In the genomic region with DNA sequence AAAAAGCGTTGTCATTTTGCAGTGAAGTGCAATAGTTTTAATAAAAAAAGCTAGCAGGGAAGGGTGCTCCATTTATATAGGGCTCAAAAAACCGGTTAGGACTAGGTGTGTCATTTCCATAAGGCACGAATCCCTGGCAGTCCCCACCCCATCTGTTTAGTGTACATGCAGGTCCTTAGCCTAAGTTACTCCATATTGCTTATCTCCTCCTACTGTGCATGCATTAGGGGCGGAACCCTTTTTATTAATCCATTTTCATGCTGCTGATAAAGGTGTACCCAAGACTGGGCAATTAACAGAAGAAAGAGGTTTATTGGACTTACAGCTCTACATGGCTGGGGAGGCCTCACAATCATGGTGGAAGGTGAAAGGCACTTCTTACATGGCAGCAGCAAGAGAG, we compare ENCODE assay signal across 28 cellular contexts.
"Had no signal": no experiment of that assay in that cellular context is flagged by ENCODE, and none has a peak within 500 bp of the region (broad histone marks: within the 10 kb centered on the region; RNA-seq: fewer than 3 reads in every experiment).

No MANE protein-coding gene starts in this region.

- H2AFZ ChIP-seq: parathyroid adenoma had no signal

- H3K4me2 ChIP-seq: neural progenitor cell had no signal

- H3K27ac ChIP-seq: ovary, parathyroid adenoma, psoas muscle, right lobe of liver, sigmoid colon, stomach, thoracic aorta, thyroid gland, tibial nerve, upper lobe of left lung, vagina had no signal

- DNase-seq: occipital lobe; ovary; posterior cingulate gyrus; psoas muscle; right cardiac atrium; right lobe of liver; sigmoid colon; small intestine; stimulated activated CD4-positive, alpha-beta T cell treated with anti-CD3 and anti-CD28 coated beads, Interleukin-15, amount 100 ng/mL, for 24 hours; stimulated activated CD4-positive, alpha-beta T cell treated with anti-CD3 and anti-CD28 coated beads, Interleukin-2, amount 100 ng/mL, for 24 hours; stimulated activated CD4-positive, alpha-beta T cell treated with anti-CD3 and anti-CD28 coated beads, Interleukin-2, amount 100 ng/mL, for 48 hours; stimulated activated CD4-positive, alpha-beta T cell treated with anti-CD3 and anti-CD28 coated beads, Interleukin-4, amount 100 ng/mL, for 24 hours; stimulated activated naive B cell treated with anti-CD40 and anti-IgM and Interleukin-4, amounts not matched to agents 10 μg/mL and 1 μg/mL and 100 μg/mL, for 72 hours; stimulated activated naive CD4-positive, alpha-beta T cell treated with Interleukin-2 at 50 U/mL for 16 hours; stomach; thyroid gland; trophoblast cell; upper lobe of left lung had no signal

- H3K4me3 Mint-ChIP-seq: natural killer cell treated with Interleukin-12 subunit alpha and Interleukin-12 subunit beta and Interleukin-15 and Interleukin-18, amount 100 ng/mL, for 72 hours; neural progenitor cell; stimulated activated effector memory CD8-positive, alpha-beta T cell treated with anti-CD3 and anti-CD28 coated beads, Interleukin-12 subunit alpha, Interleukin-12 subunit beta, amount 100 ng/mL, for 72 hours; stimulated activated naive B cell treated with anti-CD40 and anti-IgM and Interleukin-4, amounts not matched to agents 10 μg/mL and 1 μg/mL and 100 μg/mL, for 72 hours; stimulated activated naive CD8-positive, alpha-beta T cell treated with anti-CD3 and anti-CD28 coated beads, Interleukin-15, Interleukin-2, amounts not matched to agents 100 ng/mL and 50 ng/mL, for 24 hours had no signal

- H3K27me3 ChIP-seq: neural progenitor cell, ovary, right lobe of liver, sigmoid colon, stomach, thyroid gland, tibial nerve, upper lobe of left lung, vagina had no signal

- H3K27me3 Mint-ChIP-seq: natural killer cell treated with Interleukin-12 subunit alpha and Interleukin-12 subunit beta and Interleukin-15 and Interleukin-18, amount 100 ng/mL, for 72 hours; progenitor cell of endocrine pancreas; stimulated activated naive B cell treated with anti-CD40 and anti-IgM and Interleukin-4, amounts not matched to agents 10 μg/mL and 1 μg/mL and 100 μg/mL, for 72 hours; stimulated activated naive CD8-positive, alpha-beta T cell treated with anti-CD3 and anti-CD28 coated beads, Interleukin-15, Interleukin-2, amounts not matched to agents 100 ng/mL and 50 ng/mL, for 24 hours had no signal

- H3K27ac Mint-ChIP-seq: natural killer cell treated with Interleukin-12 subunit alpha and Interleukin-12 subunit beta and Interleukin-15 and Interleukin-18, amount 100 ng/mL, for 72 hours; neural progenitor cell; progenitor cell of endocrine pancreas; stimulated activated effector memory CD8-positive, alpha-beta T cell treated with anti-CD3 and anti-CD28 coated beads, Interleukin-12 subunit alpha, Interleukin-12 subunit beta, amount 100 ng/mL, for 72 hours; stimulated activated naive B cell treated with anti-CD40 and anti-IgM and Interleukin-4, amounts not matched to agents 10 μg/mL and 1 μg/mL and 100 μg/mL, for 72 hours; stimulated activated naive CD8-positive, alpha-beta T cell treated with anti-CD3 and anti-CD28 coated beads, Interleukin-15, Interleukin-2, amounts not matched to agents 100 ng/mL and 50 ng/mL, for 24 hours had no signal

- H3K9ac ChIP-seq: neural progenitor cell, parathyroid adenoma had no signal

- ATAC-seq: natural killer cell treated with Interleukin-12 subunit alpha and Interleukin-12 subunit beta and Interleukin-15 and Interleukin-18, amount 100 ng/mL, for 72 hours; psoas muscle; right cardiac atrium; right lobe of liver; stimulated activated effector memory CD8-positive, alpha-beta T cell treated with anti-CD3 and anti-CD28 coated beads, Interleukin-12 subunit alpha, Interleukin-12 subunit beta, amount 100 ng/mL, for 72 hours; stimulated activated naive B cell treated with anti-CD40 and anti-IgM and Interleukin-4, amounts not matched to agents 10 μg/mL and 1 μg/mL and 100 μg/mL, for 72 hours had no signal

- H3K9me3 ChIP-seq: ovary, psoas muscle, right lobe of liver, sigmoid colon, thoracic aorta, thyroid gland, tibial nerve, upper lobe of left lung, vagina had no signal

- H3K4me1 Mint-ChIP-seq: stimulated activated effector memory CD8-positive, alpha-beta T cell treated with anti-CD3 and anti-CD28 coated beads, Interleukin-12 subunit alpha, Interleukin-12 subunit beta, amount 100 ng/mL, for 72 hours; stimulated activated naive B cell treated with anti-CD40 and anti-IgM and Interleukin-4, amounts not matched to agents 10 μg/mL and 1 μg/mL and 100 μg/mL, for 72 hours had no signal

- H3K79me2 ChIP-seq: parathyroid adenoma had no signal

- H3K4me1 ChIP-seq: parathyroid adenoma, psoas muscle, right lobe of liver, sigmoid colon, stomach, thyroid gland, tibial nerve, upper lobe of left lung, vagina had no signal

- H3K36me3 ChIP-seq: neural progenitor cell, ovary, right lobe of liver, sigmoid colon, stomach, thoracic aorta, thyroid gland, tibial nerve, upper lobe of left lung, vagina had no signal

- H3K36me3 Mint-ChIP-seq: natural killer cell treated with Interleukin-12 subunit alpha and Interleukin-12 subunit beta and Interleukin-15 and Interleukin-18, amount 100 ng/mL, for 72 hours; stimulated activated effector memory CD8-positive, alpha-beta T cell treated with anti-CD3 and anti-CD28 coated beads, Interleukin-12 subunit alpha, Interleukin-12 subunit beta, amount 100 ng/mL, for 72 hours; stimulated activated naive B cell treated with anti-CD40 and anti-IgM and Interleukin-4, amounts not matched to agents 10 μg/mL and 1 μg/mL and 100 μg/mL, for 72 hours had no signal

- FAIRE-seq: small intestine, urothelium cell line had no signal

- H3K4me3 ChIP-seq: neural progenitor cell, ovary, psoas muscle, right lobe of liver, sigmoid colon, stomach, thoracic aorta, thyroid gland, tibial nerve, upper lobe of left lung, vagina had no signal
